Comparison of ENCODE assay signal across 21 cellular contexts in genomic region chr10:58367049-58367448, GRCh38. TPM values are rescaled to one million over a fixed set of nuclear protein-coding genes. Genes with fewer than 3 reads are reported as not detected.
A peak's percentile ranks its signal among the peaks of the same experiment; 100 is the strongest.
DNase-seq lines count a peak whose midpoint lies in the region; ATAC-seq and TF ChIP-seq lines count a peak whose summit lies in the region.
"Had no signal": no experiment of that assay in that cellular context is flagged by ENCODE, and none has a peak within 500 bp of the region (broad histone marks: within the 10 kb centered on the region; RNA-seq: fewer than 3 reads in every experiment).

No MANE protein-coding gene starts in this region.

- H3K4me3 ChIP-seq in upper lobe of right lung: no peak overlapping the region
- H3K4me3 ChIP-seq: MG63 had no signal

- no peak for TF ChIP-seq CTCF in upper lobe of right lung (IDR thresholded peaks at IDR 0.05)

- H3K36me3 ChIP-seq in upper lobe of right lung: peaks cover 8% of the 10 kb centered on the region
- H3K36me3 ChIP-seq: BE2C, MG63 had no signal

- intact Hi-C loops in upper lobe of right lung (cut with DNase I): no loop called here
- intact Hi-C loops in posterior cingulate gyrus (cut with DNase I): no loop called here

- DNase-seq in Kasumi-1 (lab: John Stamatoyannopoulos, UW): peak; percentile 68 to 69
- DNase-seq in NOMO-1 (lab: John Stamatoyannopoulos, UW; ENCODE audit: unreplicated experiment in 2 of 2): peak; percentile 51 to 70
- DNase-seq in SKM-1 treated with dmso at 0.1 percent for 144 hours (lab: John Stamatoyannopoulos, UW; ENCODE audit: unreplicated experiment): peak; percentile 14
- no peak for DNase-seq in upper lobe of right lung
- DNase-seq in GOT3 (lab: John Stamatoyannopoulos, UW): no peak
- no peak for DNase-seq in posterior cingulate gyrus
- DNase-seq: BE2C; CD4-positive, alpha-beta T cell; COR-L47; DND-41; Karpas-422; MG63; NCI-H1105 treated with DMSO at 0.1 percent for 48 hours; NCI-H2081 treated with DMSO at 0.1 percent for 48 hours; NCI-H2171 treated with DMSO at 0.1 percent for 48 hours; NCI-H524 treated with DMSO at 0.1 percent for 48 hours; NCI-H82; SHP77 treated with DMSO at 0.1 percent for 48 hours had no signal

- no peaks in the 10 kb centered on the region for H3K9me3 ChIP-seq in upper lobe of right lung
- H3K9me3 ChIP-seq: BE2C, MG63 had no signal

- no peaks in the 10 kb centered on the region for H3K27me3 ChIP-seq in upper lobe of right lung
- H3K27me3 ChIP-seq: BE2C, MG63 had no signal

- no peak overlapping the region for H3K27ac ChIP-seq in upper lobe of right lung
- H3K27ac ChIP-seq: RWPE1 had no signal

- peak; percentile 56 for ATAC-seq in upper lobe of right lung
- no peak for ATAC-seq in HG03196 (IDR thresholded peaks at IDR 0.05; ENCODE audit: unreplicated experiment)
- ATAC-seq: SK-N-SH treated with all-trans-retinoic acid at 6 μM for 48 hours had no signal

- no peaks in the 10 kb centered on the region for H3K4me1 ChIP-seq in upper lobe of right lung
- H3K4me1 ChIP-seq: BE2C had no signal

RNA-seq across cellular contexts. Expression of gene TFAM, which starts 18.2 kb away (rescaled TPM):
- 28.3 TPM for total RNA-seq in upper lobe of right lung

RNA-seq across cellular contexts. Expression of gene UBE2D1, which starts 32.2 kb away (rescaled TPM):
- 18.2 TPM for total RNA-seq in upper lobe of right lung

Comparison
In these comparisons a context has a peak if more than half of its experiments do, and no peak if none do; other contexts are left out.
1. DNase-seq: peak in Kasumi-1 (2 of 2), NOMO-1 (2 of 2) and SKM-1 treated with dmso at 0.1 percent for 144 hours (single experiment); none in upper lobe of right lung (single experiment), GOT3 (single experiment) and posterior cingulate gyrus (0 of 10).